24 cellular contexts compared by ENCODE assay signal in genomic region chr5:160045004-160045403, GRCh38. TPM values are rescaled to one million over a fixed set of nuclear protein-coding genes. Genes with fewer than 3 reads are reported as not detected.
A peak's percentile ranks its signal among the peaks of the same experiment; 100 is the strongest.
DNase-seq lines count a peak whose midpoint lies in the region; ATAC-seq and TF ChIP-seq lines count a peak whose summit lies in the region.
"Had no signal": no experiment of that assay in that cellular context is flagged by ENCODE, and none has a peak within 500 bp of the region (broad histone marks: within the 10 kb centered on the region; RNA-seq: fewer than 3 reads in every experiment).

No MANE protein-coding gene starts in this region.

- in situ Hi-C loops in HAP-1 (cut with MboI; ENCODE audit: low sequenced_read_pairs): no loop called here

- no peaks in the 10 kb centered on the region for H3K27me3 ChIP-seq in HAP-1 (ENCODE audit: low read depth)
- H3K27me3 ChIP-seq in CD8-positive, alpha-beta memory T cell (ENCODE audit: insufficient read depth, low read length, poor library complexity, severe bottlenecking): no peaks in the 10 kb centered on the region
- H3K27me3 ChIP-seq: brain microvascular endothelial cell, heart left ventricle, MG63 had no signal

- POLR2A ChIA-PET in WTC11 (lab: Charles Lee): interaction anchor here (1.0 kb wide), 1 partner anchor 17 kb away, joined by 4 read pairs; no protein-coding TSS in a partner anchor
- POLR2A ChIA-PET in CD8-positive, alpha-beta memory T cell (lab: Charles Lee): no interaction called here
- POLR2A ChIA-PET in naive thymus-derived CD8-positive, alpha-beta T cell (lab: Charles Lee): no interaction called here

- CTCF ChIA-PET in WTC11 (lab: Charles Lee): interaction anchor here (0.5 to 1.7 kb wide), 5 partner anchors 23 to 393 kb away, joined by 3 to 7 read pairs (median 6); no protein-coding TSS in a partner anchor
- CTCF ChIA-PET in CD8-positive, alpha-beta memory T cell (lab: Charles Lee): interaction anchor here (0.9 kb wide), 1 partner anchor 23 kb away, joined by 4 read pairs; no protein-coding TSS in a partner anchor

- H3K27ac Mint-ChIP-seq in WTC11: no peak overlapping the region
- H3K27ac Mint-ChIP-seq in CD8-positive, alpha-beta memory T cell: peak overlapping the region in 1 of 8 donors; percentile 69
- H3K27ac Mint-ChIP-seq in naive thymus-derived CD8-positive, alpha-beta T cell: no peak overlapping the region
- H3K27ac Mint-ChIP-seq: activated CD4-positive, alpha-beta T cell treated with anti-CD3 and anti-CD28 coated beads, Interleukin-2, amount 10 ng/mL, durations not matched to agents 7 days and 5 days; activated T-helper 1 cell treated with anti-CD3 and anti-CD28 coated beads, Interleukin-12 subunit alpha, Interleukin-12 subunit beta, Interleukin-2, Interleukin-4 antibody, amounts not matched to agents 30 ng/mL and 10 ng/mL and 1 ng/mL, durations not matched to agents 14 hours and 24 hours and 36 hours; nephron progenitor cell; progenitor cell of endocrine pancreas; stimulated activated effector memory CD8-positive, alpha-beta T cell treated with anti-CD3 and anti-CD28 coated beads, Interleukin-12 subunit alpha, Interleukin-12 subunit beta, amount 100 ng/mL, for 72 hours had no signal

- H3K4me1 ChIP-seq in HAP-1: peaks cover 26% of the 10 kb centered on the region
- H3K4me1 ChIP-seq in CD8-positive, alpha-beta memory T cell (ENCODE audit: insufficient read depth, low read length): no peaks in the 10 kb centered on the region

- H3K4me1 Mint-ChIP-seq in WTC11: peaks cover 48% of the 10 kb centered on the region
- peaks cover 0 to 8% (median 4%) of the 10 kb centered on the region in 3 donors for H3K4me1 Mint-ChIP-seq in CD8-positive, alpha-beta memory T cell
- H3K4me1 Mint-ChIP-seq in naive thymus-derived CD8-positive, alpha-beta T cell: peaks cover 0 to 4% (median 2%) of the 10 kb centered on the region in 4 donors
- H3K4me1 Mint-ChIP-seq: nephron progenitor cell had no signal

- peaks cover 23% of the 10 kb centered on the region for H3K36me3 Mint-ChIP-seq in WTC11
- H3K36me3 Mint-ChIP-seq in CD8-positive, alpha-beta memory T cell: peaks cover 6 to 71% (median 27%) of the 10 kb centered on the region in 3 donors
- H3K36me3 Mint-ChIP-seq in naive thymus-derived CD8-positive, alpha-beta T cell: peaks cover 0 to 82% (median 27%) of the 10 kb centered on the region in 3 donors

- H3K27ac ChIP-seq in CD8-positive, alpha-beta memory T cell (ENCODE audit: low read depth, low read length): no peak overlapping the region
- H3K27ac ChIP-seq: brain microvascular endothelial cell, heart left ventricle, left ventricle myocardium inferior had no signal

- H3K36me3 ChIP-seq in HAP-1 (replicated peaks): peaks cover 19% of the 10 kb centered on the region
- H3K36me3 ChIP-seq in CD8-positive, alpha-beta memory T cell (ENCODE audit: insufficient read depth, low read length): peaks cover 23% of the 10 kb centered on the region

- H3K4me3 ChIP-seq in HAP-1: no peak overlapping the region
- no peak overlapping the region for H3K4me3 ChIP-seq in CD8-positive, alpha-beta memory T cell (ENCODE audit: low read length)
- H3K4me3 ChIP-seq: heart left ventricle, left ventricle myocardium inferior, MG63 had no signal

- H3K4me3 Mint-ChIP-seq in WTC11: peak overlapping the region; percentile 54
- no peak overlapping the region for H3K4me3 Mint-ChIP-seq in CD8-positive, alpha-beta memory T cell
- no peak overlapping the region for H3K4me3 Mint-ChIP-seq in naive thymus-derived CD8-positive, alpha-beta T cell
- H3K4me3 Mint-ChIP-seq: activated CD4-positive, alpha-beta T cell treated with anti-CD3 and anti-CD28 coated beads, Interleukin-2, amount 10 ng/mL, durations not matched to agents 7 days and 5 days; activated T-helper 1 cell treated with anti-CD3 and anti-CD28 coated beads, Interleukin-12 subunit alpha, Interleukin-12 subunit beta, Interleukin-2, Interleukin-4 antibody, amounts not matched to agents 30 ng/mL and 10 ng/mL and 1 ng/mL, durations not matched to agents 14 hours and 24 hours and 36 hours; nephron progenitor cell; stimulated activated effector memory CD8-positive, alpha-beta T cell treated with anti-CD3 and anti-CD28 coated beads, Interleukin-12 subunit alpha, Interleukin-12 subunit beta, amount 100 ng/mL, for 72 hours had no signal

- peak; percentile 22 to 47 for DNase-seq in HAP-1 (ENCODE audit: low spot score in 2 of 2)
- DNase-seq in WTC11 (ENCODE audit: low spot score): no peak
- DNase-seq in fibroblast of gingiva (ENCODE audit: low read depth): peak; percentile 50
- DNase-seq in superior temporal gyrus (ENCODE audit: extremely low spot score): peak; percentile 34
- no peak for DNase-seq in CD8-positive, alpha-beta memory T cell
- DNase-seq in naive thymus-derived CD8-positive, alpha-beta T cell: no peak
- no peak for DNase-seq in germinal center (ENCODE audit: low spot score)
- DNase-seq: activated CD4-positive, alpha-beta T cell treated with anti-CD3 and anti-CD28 coated beads, Interleukin-2, amount 10 ng/mL, durations not matched to agents 7 days and 5 days; brain microvascular endothelial cell; DMS79 treated with DMSO at 0.1 percent for 48 hours; heart left ventricle; left ventricle myocardium inferior; midbrain; NCI-H146; NCI-H2171; NCI-H524 treated with DMSO at 0.1 percent for 48 hours; nephron progenitor cell; stimulated activated CD4-positive, alpha-beta T cell treated with anti-CD3 and anti-CD28 coated beads, Interleukin-2, amount 100 ng/mL, for 24 hours; T-helper 2 cell had no signal

- no peaks in the 10 kb centered on the region for H3K9me3 ChIP-seq in HAP-1
- no peaks in the 10 kb centered on the region for H3K9me3 ChIP-seq in CD8-positive, alpha-beta memory T cell (ENCODE audit: low read length)
- H3K9me3 ChIP-seq: heart left ventricle, left ventricle myocardium inferior, MG63 had no signal

- no peaks in the 10 kb centered on the region for H3K9me3 Mint-ChIP-seq in WTC11
- H3K9me3 Mint-ChIP-seq in CD8-positive, alpha-beta memory T cell: no peaks in the 10 kb centered on the region
- no peaks in the 10 kb centered on the region for H3K9me3 Mint-ChIP-seq in naive thymus-derived CD8-positive, alpha-beta T cell
- H3K9me3 Mint-ChIP-seq: activated CD4-positive, alpha-beta T cell treated with anti-CD3 and anti-CD28 coated beads, Interleukin-2, amount 10 ng/mL, durations not matched to agents 7 days and 5 days; activated naive CD4-positive, alpha-beta T cell treated with anti-CD3 and anti-CD28 coated beads, Interleukin-2, amount 50 U/mL, for 72 hours; activated T-helper 1 cell treated with anti-CD3 and anti-CD28 coated beads, Interleukin-12 subunit alpha, Interleukin-12 subunit beta, Interleukin-2, Interleukin-4 antibody, amounts not matched to agents 30 ng/mL and 10 ng/mL and 1 ng/mL, durations not matched to agents 14 hours and 24 hours and 36 hours; nephron progenitor cell; stimulated activated effector memory CD8-positive, alpha-beta T cell treated with anti-CD3 and anti-CD28 coated beads, Interleukin-12 subunit alpha, Interleukin-12 subunit beta, amount 100 ng/mL, for 72 hours had no signal

- no peak; the same call in 1 of the 2 replicates for ATAC-seq in WTC11
- no peak for ATAC-seq in naive thymus-derived CD8-positive, alpha-beta T cell
- ATAC-seq: activated naive CD4-positive, alpha-beta T cell treated with anti-CD3 and anti-CD28 coated beads, Interleukin-2, amount 50 U/mL, for 72 hours; heart left ventricle; stimulated activated effector memory CD8-positive, alpha-beta T cell treated with anti-CD3 and anti-CD28 coated beads, Interleukin-12 subunit alpha, Interleukin-12 subunit beta, amount 100 ng/mL, for 72 hours had no signal

- H3K27me3 Mint-ChIP-seq in WTC11 (ENCODE audit: low read depth): no peaks in the 10 kb centered on the region
- no peaks in the 10 kb centered on the region for H3K27me3 Mint-ChIP-seq in CD8-positive, alpha-beta memory T cell
- H3K27me3 Mint-ChIP-seq in naive thymus-derived CD8-positive, alpha-beta T cell: no peaks in the 10 kb centered on the region
- H3K27me3 Mint-ChIP-seq: activated CD4-positive, alpha-beta T cell treated with anti-CD3 and anti-CD28 coated beads, Interleukin-2, amount 10 ng/mL, durations not matched to agents 7 days and 5 days; progenitor cell of endocrine pancreas had no signal

- no peak for TF ChIP-seq CTCF in WTC11 (IDR thresholded peaks at IDR 0.05)

TF ChIP-seq in WTC11, 78 proteins besides CTCF, POLR2A, EP300 and RAD21 (continues in another document):
- TF ChIP-seq HMGXB4 (CRISPR knock-in tag; IDR thresholded peaks at IDR 0.05) (no peak), ZNF232 (CRISPR knock-in tag; IDR thresholded peaks at IDR 0.05) (no peak), ZNF138 (CRISPR knock-in tag; conservative IDR thresholded peaks at IDR 0.05) (no peak), NFATC4 (CRISPR knock-in tag; IDR thresholded peaks at IDR 0.05) (no peak), GRHL2 (CRISPR knock-in tag; IDR thresholded peaks at IDR 0.05; ENCODE audit: insufficient replicate concordance, severe bottlenecking) (no peak), RORB (CRISPR knock-in tag; IDR thresholded peaks at IDR 0.05) (no peak), KAT7 (CRISPR knock-in tag; IDR thresholded peaks at IDR 0.05; ENCODE audit: borderline replicate concordance) (no peak), RELA (CRISPR knock-in tag; IDR thresholded peaks at IDR 0.05; ENCODE audit: borderline replicate concordance) (no peak), ZNF219 (CRISPR knock-in tag; IDR thresholded peaks at IDR 0.05; ENCODE audit: borderline replicate concordance) (no peak), ZBTB21 (CRISPR knock-in tag; IDR thresholded peaks at IDR 0.05; ENCODE audit: borderline replicate concordance) (no peak), TCF7 (CRISPR knock-in tag; IDR thresholded peaks at IDR 0.05; ENCODE audit: low read depth) (no peak), ETV6 (CRISPR knock-in tag; IDR thresholded peaks at IDR 0.05) (no peak), ZNF396 (CRISPR knock-in tag; IDR thresholded peaks at IDR 0.05; ENCODE audit: borderline replicate concordance) (no peak)

RNA-seq across cellular contexts. Expression of gene TTC1, which starts 36.1 kb away (rescaled TPM):
- total RNA-seq in WTC11 (2021): 46.4 to 48.3 TPM (median 47.4 TPM) in 3 replicates
- total RNA-seq in CD8-positive, alpha-beta memory T cell: 10 to 100 TPM; 66.4 to 70.7 TPM
- 99.8 TPM for polyA plus RNA-seq in CD8-positive, alpha-beta memory T cell
- 10 to 100 TPM; 45.6 TPM for total RNA-seq in naive thymus-derived CD8-positive, alpha-beta T cell
- 100 to 1,000 TPM in 1 of 3 donors, 10 to 100 TPM in 2; 84.7 to 101 (median 91.7) TPM for polyA plus RNA-seq in naive thymus-derived CD8-positive, alpha-beta T cell

Comparison
In these comparisons a context has a peak if more than half of its experiments do, and no peak if none do; other contexts are left out.
1. DNase-seq: peak in HAP-1 (2 of 2), fibroblast of gingiva (single experiment) and superior temporal gyrus (single experiment); none in WTC11 (single experiment), CD8-positive, alpha-beta memory T cell (0 of 5), naive thymus-derived CD8-positive, alpha-beta T cell (0 of 10) and germinal center (single experiment).